In the genomic region with DNA sequence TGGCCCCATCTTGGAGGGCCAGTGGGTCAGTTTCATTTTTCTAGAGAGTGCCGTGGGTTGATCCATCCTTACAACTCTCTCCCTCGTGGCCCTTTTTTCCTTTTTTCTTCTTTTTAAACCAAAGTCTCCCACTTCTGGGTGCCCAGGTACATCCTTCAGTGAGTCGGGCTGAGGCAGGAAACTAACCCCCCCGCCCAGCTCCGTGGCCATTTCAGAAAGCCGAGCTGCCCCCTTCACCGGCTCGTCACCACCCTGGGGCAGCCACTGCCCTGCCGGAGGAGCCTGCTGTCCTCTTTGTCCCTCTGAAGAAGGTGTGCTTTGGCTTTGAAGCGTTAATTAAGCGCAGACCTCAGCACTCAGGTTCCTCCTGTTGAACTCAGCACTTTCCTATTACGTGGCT, we compare ENCODE assay signal across 23 cellular contexts. TPM values are rescaled to one million over a fixed set of nuclear protein-coding genes. Genes with fewer than 3 reads are reported as not detected.
DNase-seq lines count a peak whose midpoint lies in the region; ATAC-seq, FAIRE-seq and TF ChIP-seq lines count a peak whose summit lies in the region.
"Had no signal": no experiment of that assay in that cellular context is flagged by ENCODE, and none has a peak within 500 bp of the region (broad histone marks: within the 10 kb centered on the region; RNA-seq: fewer than 3 reads in every experiment).

No MANE protein-coding gene starts in this region.

- H3K27ac ChIP-seq in HepG2 (ENCODE audit: extremely low read length, insufficient read depth, low read length) (no peak overlapping the region), right lobe of liver (no peak overlapping the region), iPS-18a (ENCODE audit: low read length) (no peak overlapping the region)
- H3K27ac ChIP-seq: SK-N-MC had no signal

- TF ChIP-seq EP300 in HepG2 (IDR thresholded peaks at IDR 0.05; ENCODE audit: low read depth in 2 of 2, low read length in 2 of 2) (no peak), HepG2 (CRISPR knock-in tag; IDR thresholded peaks at IDR 0.05; ENCODE audit: borderline replicate concordance) (no peak)

- H4K20me1 ChIP-seq in HepG2 (ENCODE audit: insufficient read depth, low read length) = peaks cover 6% of the 10 kb centered on the region; the same call in 1 of the 2 replicates

- no peak for FAIRE-seq in HepG2 (lab: Jason Lieb, UNC)
- FAIRE-seq: RCC 7860 had no signal

- H3K4me2 ChIP-seq in HepG2 (ENCODE audit: low read depth, low read length) = no peak overlapping the region

- peaks cover 2 to 63% of the 10 kb centered on the region in 2 experiments; a peak in 3 of 5 replicates for H3K27me3 ChIP-seq in HepG2 (ENCODE audit: control insufficient read depth in 1 of 2, insufficient read depth in 2 of 2, low read length in 2 of 2)
- peaks cover 5 to 18% of the 10 kb centered on the region in 2 donors for H3K27me3 ChIP-seq in right lobe of liver
- peaks cover 56% of the 10 kb centered on the region for H3K27me3 ChIP-seq in iPS-18a (ENCODE audit: control insufficient read depth, insufficient read depth, low read length)

- intact Hi-C loops in HepG2 (cut with micrococcal nuclease; ENCODE audit: unreplicated experiment) (loop anchor here (10.0 kb wide), 1 partner anchor 90 kb away; no protein-coding TSS in a partner anchor), right lobe of liver (cut with DNase I) (no loop called here)

- H3K36me3 ChIP-seq in HepG2 (replicated peaks in 1 of 2; ENCODE audit: control insufficient read depth in 1 of 2, insufficient read depth in 2 of 2, low read length in 2 of 2) (no peaks in the 10 kb centered on the region), right lobe of liver (no peaks in the 10 kb centered on the region), iPS-18a (ENCODE audit: control insufficient read depth, low read depth, low read length) (no peaks in the 10 kb centered on the region)

- CTCF ChIA-PET in HepG2 (lab: Yijun Ruan, JAX; ENCODE audit: low intra/inter-chr PET ratio, low total read pairs) = no interaction called here

- ATAC-seq in HepG2 (no peak), right lobe of liver (no peak), HG03439 (IDR thresholded peaks at IDR 0.05; ENCODE audit: unreplicated experiment) (no peak)

- TF ChIP-seq RAD21 in HepG2 (CRISPR knock-in tag; IDR thresholded peaks at IDR 0.05) = no peak

- in situ Hi-C loops in HepG2 (cut with HindIII; ENCODE audit: extremely low pct_ligation_motif_present, low pct_unique_long_range_greater_than_20kb) = loop anchor here (10.0 kb wide), 1 partner anchor 90 kb away; no protein-coding TSS in a partner anchor

- peaks cover 19% of the 10 kb centered on the region for H3K4me1 ChIP-seq in HepG2 (ENCODE audit: insufficient read depth, low read length)
- H3K4me1 ChIP-seq in right lobe of liver = peaks cover 0 to 13% (median 7%) of the 10 kb centered on the region in 4 donors
- H3K4me1 ChIP-seq in iPS-18a (ENCODE audit: control insufficient read depth, low read depth, low read length) = peaks cover 16% of the 10 kb centered on the region

- no peak for DNase-seq in HepG2 (ENCODE audit: low spot score)
- no peak for DNase-seq in right lobe of liver
- DNase-seq in NCI-H748 treated with DMSO at 0.1 percent for 48 hours (lab: John Stamatoyannopoulos, UW) = peak; percentile 42
- DNase-seq in NCI-H345 treated with DMSO at 0.1 percent for 48 hours (lab: John Stamatoyannopoulos, UW; ENCODE audit: unreplicated experiment) = no peak
- no peak for DNase-seq in OCI-M1 (lab: John Stamatoyannopoulos, UW)
- no peak for DNase-seq in ureter (ENCODE audit: low spot score)
- DNase-seq: Caco-2; CD4-positive, alpha-beta T cell; EL; H7; KG1; NCI-H1105 treated with DMSO at 0.1 percent for 48 hours; NCI-H1694; NCI-H2081 treated with DMSO at 0.1 percent for 48 hours; NCI-H2227 treated with DMSO at 0.1 percent for 48 hours; NCI-H524; SHP77 had no signal

- no peaks in the 10 kb centered on the region for H3K79me2 ChIP-seq in HepG2 (ENCODE audit: insufficient read depth, low read length)

- TF ChIP-seq POLR2A in HepG2 (IDR thresholded peaks at IDR 0.05; ENCODE audit: insufficient read depth in 1 of 2, low read depth in 2 of 2, low read length in 2 of 2) (no peak), right lobe of liver (IDR thresholded peaks at IDR 0.05) (no peak)

- no peak overlapping the region for H3K9ac ChIP-seq in HepG2 (ENCODE audit: insufficient read depth, low read depth, low read length)
- H3K9ac ChIP-seq in iPS-18a (ENCODE audit: low read length) = no peak overlapping the region

- 4% methylated on average over 12 of the region's 12 CpGs for WGBS in HepG2 (ENCODE audit: low lambda C conversion rate)
- 24% methylated on average over 12 of the region's 12 CpGs for WGBS in right lobe of liver (ENCODE audit: insufficient coverage, low coverage, low lambda C conversion rate, missing lambda C conversion rate)

- H3K9me3 ChIP-seq in HepG2 (ENCODE audit: low read length) (no peaks in the 10 kb centered on the region), right lobe of liver (no peaks in the 10 kb centered on the region), iPS-18a (ENCODE audit: control insufficient read depth, low read depth, low read length) (no peaks in the 10 kb centered on the region)
- H3K9me3 ChIP-seq: Caco-2 had no signal

- no peak overlapping the region for H3K4me3 ChIP-seq in HepG2 (replicated peaks in 1 of 3; ENCODE audit: insufficient read depth in 1 of 3, low read depth in 2 of 3, low read length in 3 of 3)
- H3K4me3 ChIP-seq in right lobe of liver = no peak overlapping the region
- H3K4me3 ChIP-seq in iPS-18a (ENCODE audit: low read length) = peak overlapping the region; percentile 0
- H3K4me3 ChIP-seq: SK-N-MC had no signal

- POLR2A ChIA-PET in HepG2 (lab: Yijun Ruan, JAX) = no interaction called here

- BruUV-seq in HepG2 (replicated peaks; lab: Mats Ljungman, UMichigan) = no TSS peak

- H2AFZ ChIP-seq in HepG2 (ENCODE audit: low read length) = no peak overlapping the region

- TF ChIP-seq CTCF in HepG2 (CRISPR knock-in tag; IDR thresholded peaks at IDR 0.05) (no peak), right lobe of liver (IDR thresholded peaks at IDR 0.05) (no peak)

TF ChIP-seq in HepG2, 621 proteins besides CTCF, POLR2A, EP300 and RAD21:
- TF ChIP-seq KMT2B (CRISPR knock-in tag; IDR thresholded peaks at IDR 0.05) = no peak
- TF ChIP-seq EZH2 (conservative IDR thresholded peaks at IDR 0.05; ENCODE audit: low read depth, low read length) = 0 out of 2 replicates have a peak, but pooled peaks have one; percentile 29
- no peak for TF ChIP-seq ETV5 (CRISPR knock-in tag; IDR thresholded peaks at IDR 0.05; ENCODE audit: borderline replicate concordance)

RNA-seq across cellular contexts. Expression of gene CFAP77, which starts 5.2 kb away (rescaled TPM):
- not detected in 2 replicates for total RNA-seq in HepG2 (2016; rRNA removed; fragmentation: Illumina TruSeq; extraction: Trizol)
- total RNA-seq in HepG2 (2016; cell fraction: cytosol; rRNA removed; fragmentation: Illumina TruSeq; extraction: Trizol; ENCODE audit: low read depth) = not detected in 2 replicates
- total RNA-seq in HepG2 (2016; cell fraction: insoluble cytoplasmic fraction; rRNA removed; fragmentation: Illumina TruSeq; extraction: Trizol) = not detected in 2 replicates
- total RNA-seq in HepG2 (2016; cell fraction: membrane; rRNA removed; fragmentation: Illumina TruSeq; extraction: Trizol) = not detected in 2 replicates
- not detected in 2 replicates for total RNA-seq in HepG2 (2016; cell fraction: nucleus; rRNA removed; fragmentation: Illumina TruSeq; extraction: Trizol)
- polyA plus RNA-seq in HepG2 (2011; rRNA removed) = not detected in 2 replicates
- not detected in 2 replicates for polyA plus RNA-seq in HepG2 (2011; cell fraction: cytosol; rRNA removed)
- not detected in 2 replicates for polyA plus RNA-seq in HepG2 (2011; cell fraction: nucleus; rRNA removed)
- not detected in 2 replicates for polyA plus RNA-seq in HepG2 (2012)
- polyA plus RNA-seq in HepG2 (2016; cell fraction: cytosol; fragmentation: Illumina TruSeq; extraction: Trizol; ENCODE audit: low read depth) = not detected in 2 replicates
- polyA plus RNA-seq in HepG2 (2016; cell fraction: insoluble cytoplasmic fraction; fragmentation: Illumina TruSeq; extraction: Trizol; ENCODE audit: low read depth) = not detected in 2 replicates
- polyA plus RNA-seq in HepG2 (2016; cell fraction: membrane; fragmentation: Illumina TruSeq; extraction: Trizol; ENCODE audit: low read depth) = not detected in 2 replicates
- not detected in 2 replicates for polyA plus RNA-seq in HepG2 (2016; cell fraction: nucleus; fragmentation: Illumina TruSeq; extraction: Trizol; ENCODE audit: insufficient read depth, low read depth)
- polyA minus RNA-seq in HepG2 (2011; rRNA and poly(A)+ RNA removed; ENCODE audit: low replicate concordance) = not detected in 2 replicates
- not detected in 2 replicates for polyA minus RNA-seq in HepG2 (2011; cell fraction: cytosol; rRNA and poly(A)+ RNA removed)
- polyA minus RNA-seq in HepG2 (2011; cell fraction: nucleus; rRNA and poly(A)+ RNA removed) = not detected in 2 replicates
- total RNA-seq in right lobe of liver = not detected
- total RNA-seq in ureter = not detected
- total RNA-seq: A172; Caco-2; CD4-positive, alpha-beta T cell had no signal
- polyA plus RNA-seq: BJ had no signal

RNA-seq across cellular contexts. Expression of gene TTF1, which starts 8.5 kb away (rescaled TPM):
- total RNA-seq in HepG2 (2016; rRNA removed; fragmentation: Illumina TruSeq; extraction: Trizol) = 9.8 and 11.8 TPM in 2 replicates
- total RNA-seq in HepG2 (2016; cell fraction: cytosol; rRNA removed; fragmentation: Illumina TruSeq; extraction: Trizol; ENCODE audit: low read depth) = 3.2 and 3.6 TPM in 2 replicates
- total RNA-seq in HepG2 (2016; cell fraction: insoluble cytoplasmic fraction; rRNA removed; fragmentation: Illumina TruSeq; extraction: Trizol) = 10.2 and 13.0 TPM in 2 replicates
- total RNA-seq in HepG2 (2016; cell fraction: membrane; rRNA removed; fragmentation: Illumina TruSeq; extraction: Trizol) = 5.9 and 7.1 TPM in 2 replicates
- 11.7 and 13.6 TPM in 2 replicates for total RNA-seq in HepG2 (2016; cell fraction: nucleus; rRNA removed; fragmentation: Illumina TruSeq; extraction: Trizol)
- polyA plus RNA-seq in HepG2 (2011; rRNA removed) = 3.4 and 3.6 TPM in 2 replicates
- polyA plus RNA-seq in HepG2 (2011; cell fraction: cytosol; rRNA removed) = 2.5 and 3.6 TPM in 2 replicates
- 0.79 and 1.8 TPM in 2 replicates for polyA plus RNA-seq in HepG2 (2011; cell fraction: nucleus; rRNA removed)
- 3.6 and 6.2 TPM in 2 replicates for polyA plus RNA-seq in HepG2 (2012)
- polyA plus RNA-seq in HepG2 (2016; cell fraction: cytosol; fragmentation: Illumina TruSeq; extraction: Trizol; ENCODE audit: low read depth) = 1.7 and 2.3 TPM in 2 replicates
- 9.4 and 9.7 TPM in 2 replicates for polyA plus RNA-seq in HepG2 (2016; cell fraction: insoluble cytoplasmic fraction; fragmentation: Illumina TruSeq; extraction: Trizol; ENCODE audit: low read depth)
- 2.9 and 3.8 TPM in 2 replicates for polyA plus RNA-seq in HepG2 (2016; cell fraction: membrane; fragmentation: Illumina TruSeq; extraction: Trizol; ENCODE audit: low read depth)
- 15.1 and 15.8 TPM in 2 replicates for polyA plus RNA-seq in HepG2 (2016; cell fraction: nucleus; fragmentation: Illumina TruSeq; extraction: Trizol; ENCODE audit: insufficient read depth, low read depth)
- 0.24 and 1.8 TPM in 2 replicates for polyA minus RNA-seq in HepG2 (2011; rRNA and poly(A)+ RNA removed; ENCODE audit: low replicate concordance)
- polyA minus RNA-seq in HepG2 (2011; cell fraction: cytosol; rRNA and poly(A)+ RNA removed) = 1.3 and 2.3 TPM in 2 replicates
- polyA minus RNA-seq in HepG2 (2011; cell fraction: nucleus; rRNA and poly(A)+ RNA removed) = 5.4 and 5.5 TPM in 2 replicates
- 1 to 10 TPM; 2.2 to 6.0 (median 3.4) TPM for total RNA-seq in right lobe of liver
- total RNA-seq in ureter = 13.1 TPM
